Comparison of ENCODE assay signal across 6 cellular contexts in genomic region chr5:149093625-149094024, GRCh38. TPM values are rescaled to one million over a fixed set of nuclear protein-coding genes. Genes with fewer than 3 reads are reported as not detected.
"Had no signal": no experiment of that assay in that cellular context is flagged by ENCODE, and none has a peak within 500 bp of the region (broad histone marks: within the 10 kb centered on the region; RNA-seq: fewer than 3 reads in every experiment).

No MANE protein-coding gene starts in this region.

- FAIRE-seq: HepG2, HTR-8/SVneo, K562 had no signal

- ATAC-seq: HepG2, K562 had no signal

- H3K27ac ChIP-seq: HL-60 had no signal

- DNase-seq: IMR-90 had no signal

- H3K4me3 ChIP-seq: K562 had no signal

RNA-seq across cellular contexts. Expression of gene SH3TC2, which starts 30.8 kb away (rescaled TPM):
- polyA plus RNA-seq: IgD-negative memory B cell had no signal
